Comparison of ENCODE assay signal across 3 cellular contexts in genomic region chr20:10240655-10241054, GRCh38.
TF ChIP-seq lines count a peak whose summit lies in the region.

No MANE protein-coding gene starts in this region.

TF ChIP-seq in GM23338, 12 proteins besides CTCF, POLR2A, EP300 and RAD21 (continues in another document):
- TF ChIP-seq, protein P1, sequence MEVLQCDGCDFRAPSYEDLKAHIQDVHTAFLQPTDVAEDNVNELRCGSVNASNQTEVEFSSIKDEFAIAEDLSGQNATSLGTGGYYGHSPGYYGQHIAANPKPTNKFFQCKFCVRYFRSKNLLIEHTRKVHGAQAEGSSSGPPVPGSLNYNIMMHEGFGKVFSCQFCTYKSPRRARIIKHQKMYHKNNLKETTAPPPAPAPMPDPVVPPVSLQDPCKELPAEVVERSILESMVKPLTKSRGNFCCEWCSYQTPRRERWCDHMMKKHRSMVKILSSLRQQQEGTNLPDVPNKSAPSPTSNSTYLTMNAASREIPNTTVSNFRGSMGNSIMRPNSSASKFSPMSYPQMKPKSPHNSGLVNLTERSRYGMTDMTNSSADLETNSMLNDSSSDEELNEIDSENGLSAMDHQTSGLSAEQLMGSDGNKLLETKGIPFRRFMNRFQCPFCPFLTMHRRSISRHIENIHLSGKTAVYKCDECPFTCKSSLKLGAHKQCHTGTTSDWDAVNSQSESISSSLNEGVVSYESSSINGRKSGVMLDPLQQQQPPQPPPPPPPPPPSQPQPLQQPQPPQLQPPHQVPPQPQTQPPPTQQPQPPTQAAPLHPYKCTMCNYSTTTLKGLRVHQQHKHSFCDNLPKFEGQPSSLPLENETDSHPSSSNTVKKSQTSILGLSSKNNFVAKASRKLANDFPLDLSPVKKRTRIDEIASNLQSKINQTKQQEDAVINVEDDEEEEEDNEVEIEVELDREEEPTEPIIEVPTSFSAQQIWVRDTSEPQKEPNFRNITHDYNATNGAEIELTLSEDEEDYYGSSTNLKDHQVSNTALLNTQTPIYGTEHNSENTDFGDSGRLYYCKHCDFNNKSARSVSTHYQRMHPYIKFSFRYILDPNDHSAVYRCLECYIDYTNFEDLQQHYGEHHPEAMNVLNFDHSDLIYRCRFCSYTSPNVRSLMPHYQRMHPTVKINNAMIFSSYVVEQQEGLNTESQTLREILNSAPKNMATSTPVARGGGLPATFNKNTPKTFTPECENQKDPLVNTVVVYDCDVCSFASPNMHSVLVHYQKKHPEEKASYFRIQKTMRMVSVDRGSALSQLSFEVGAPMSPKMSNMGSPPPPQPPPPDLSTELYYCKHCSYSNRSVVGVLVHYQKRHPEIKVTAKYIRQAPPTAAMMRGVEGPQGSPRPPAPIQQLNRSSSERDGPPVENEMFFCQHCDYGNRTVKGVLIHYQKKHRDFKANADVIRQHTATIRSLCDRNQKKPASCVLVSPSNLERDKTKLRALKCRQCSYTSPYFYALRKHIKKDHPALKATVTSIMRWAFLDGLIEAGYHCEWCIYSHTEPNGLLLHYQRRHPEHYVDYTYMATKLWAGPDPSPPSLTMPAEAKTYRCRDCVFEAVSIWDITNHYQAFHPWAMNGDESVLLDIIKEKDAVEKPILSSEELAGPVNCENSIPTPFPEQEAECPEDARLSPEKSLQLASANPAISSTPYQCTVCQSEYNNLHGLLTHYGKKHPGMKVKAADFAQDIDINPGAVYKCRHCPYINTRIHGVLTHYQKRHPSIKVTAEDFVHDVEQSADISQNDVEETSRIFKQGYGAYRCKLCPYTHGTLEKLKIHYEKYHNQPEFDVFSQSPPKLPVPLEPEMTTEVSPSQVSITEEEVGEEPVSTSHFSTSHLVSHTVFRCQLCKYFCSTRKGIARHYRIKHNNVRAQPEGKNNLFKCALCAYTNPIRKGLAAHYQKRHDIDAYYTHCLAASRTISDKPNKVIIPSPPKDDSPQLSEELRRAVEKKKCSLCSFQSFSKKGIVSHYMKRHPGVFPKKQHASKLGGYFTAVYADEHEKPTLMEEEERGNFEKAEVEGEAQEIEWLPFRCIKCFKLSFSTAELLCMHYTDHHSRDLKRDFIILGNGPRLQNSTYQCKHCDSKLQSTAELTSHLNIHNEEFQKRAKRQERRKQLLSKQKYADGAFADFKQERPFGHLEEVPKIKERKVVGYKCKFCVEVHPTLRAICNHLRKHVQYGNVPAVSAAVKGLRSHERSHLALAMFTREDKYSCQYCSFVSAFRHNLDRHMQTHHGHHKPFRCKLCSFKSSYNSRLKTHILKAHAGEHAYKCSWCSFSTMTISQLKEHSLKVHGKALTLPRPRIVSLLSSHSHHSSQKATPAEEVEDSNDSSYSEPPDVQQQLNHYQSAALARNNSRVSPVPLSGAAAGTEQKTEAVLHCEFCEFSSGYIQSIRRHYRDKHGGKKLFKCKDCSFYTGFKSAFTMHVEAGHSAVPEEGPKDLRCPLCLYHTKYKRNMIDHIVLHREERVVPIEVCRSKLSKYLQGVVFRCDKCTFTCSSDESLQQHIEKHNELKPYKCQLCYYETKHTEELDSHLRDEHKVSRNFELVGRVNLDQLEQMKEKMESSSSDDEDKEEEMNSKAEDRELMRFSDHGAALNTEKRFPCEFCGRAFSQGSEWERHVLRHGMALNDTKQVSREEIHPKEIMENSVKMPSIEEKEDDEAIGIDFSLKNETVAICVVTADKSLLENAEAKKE (CRISPR knock-in tag; IDR thresholded peaks at IDR 0.05): no peak
- TF ChIP-seq CREB1 (CRISPR knock-in tag; IDR thresholded peaks at IDR 0.05; ENCODE audit: low read depth) (no peak), ZNF331 (CRISPR knock-in tag; IDR thresholded peaks at IDR 0.05; ENCODE audit: low read depth) (no peak), ETS1 (IDR thresholded peaks at IDR 0.05) (no peak)

TF ChIP-seq in H1, 55 proteins besides CTCF, POLR2A, EP300 and RAD21:
- TF ChIP-seq ASH2L (IDR thresholded peaks at IDR 0.05; ENCODE audit: low read length): no peak
- no peak for TF ChIP-seq EZH2 (IDR thresholded peaks at IDR 0.05; ENCODE audit: low read depth, low read length, severe bottlenecking)
- no peak for TF ChIP-seq RXRA (IDR thresholded peaks at IDR 0.05; ENCODE audit: insufficient read depth, low read depth, low read length)
- TF ChIP-seq CREB1 (IDR thresholded peaks at IDR 0.05): no peak
- TF ChIP-seq CTBP2 (IDR thresholded peaks at IDR 0.05; ENCODE audit: borderline replicate concordance, insufficient read depth, insufficient read length, low read length): no peak
- no peak for TF ChIP-seq RFX5 (IDR thresholded peaks at IDR 0.05; ENCODE audit: borderline replicate concordance, low read depth, low read length)
- TF ChIP-seq E2F6 (IDR thresholded peaks at IDR 0.05): no peak
- TF ChIP-seq CBX5 (IDR thresholded peaks at IDR 0.05; ENCODE audit: low read depth, low read length): no peak
- TF ChIP-seq GTF2F1 (IDR thresholded peaks at IDR 0.05; ENCODE audit: borderline replicate concordance, low read depth, low read length): no peak

TF ChIP-seq in neural cell, 6 proteins besides CTCF, POLR2A, EP300 and RAD21:
- TF ChIP-seq MXI1 (conservative IDR thresholded peaks at IDR 0.05; ENCODE audit: poor library complexity, severe bottlenecking) (no peak), EZH2 (IDR thresholded peaks at IDR 0.05; ENCODE audit: borderline replicate concordance, insufficient read depth, low read length, poor library complexity, severe bottlenecking) (no peak), SMC3 (conservative IDR thresholded peaks at IDR 0.05; ENCODE audit: poor library complexity) (peak; percentile 38), POLR2AphosphoS5 (IDR thresholded peaks at IDR 0.05) (peak; percentile 72), TAF1 (IDR thresholded peaks at IDR 0.05; ENCODE audit: low read depth) (no peak), REST (IDR thresholded peaks at IDR 0.05; ENCODE audit: borderline replicate concordance) (no peak)
